12 cellular contexts compared by ENCODE assay signal in the genomic region with DNA sequence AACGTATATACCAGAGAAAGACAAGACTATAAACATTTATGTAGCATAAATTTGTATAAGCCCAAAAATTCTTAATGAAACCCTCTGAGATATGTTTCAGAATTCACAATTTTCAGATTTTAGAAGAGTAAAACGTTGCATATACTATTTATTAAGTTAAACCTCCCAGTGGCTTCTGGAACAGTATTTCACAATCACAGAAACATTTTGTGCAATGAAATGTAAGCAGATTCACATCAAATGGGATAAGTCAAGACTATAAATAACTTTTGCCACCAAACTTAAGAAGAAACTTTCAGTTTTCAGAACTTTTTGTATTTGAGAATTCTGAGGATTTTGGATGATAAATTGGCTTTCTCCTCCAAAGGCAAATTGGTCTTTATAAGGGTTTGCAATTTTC. TPM values are rescaled to one million over a fixed set of nuclear protein-coding genes. Genes with fewer than 3 reads are reported as not detected.
A peak's percentile ranks its signal among the peaks of the same experiment; 100 is the strongest.
DNase-seq lines count a peak whose midpoint lies in the region; ATAC-seq, FAIRE-seq and TF ChIP-seq lines count a peak whose summit lies in the region.
"Had no signal": no experiment of that assay in that cellular context is flagged by ENCODE, and none has a peak within 500 bp of the region (broad histone marks: within the 10 kb centered on the region; RNA-seq: fewer than 3 reads in every experiment).

No MANE protein-coding gene starts in this region.

- peaks cover 44% of the 10 kb centered on the region for H3K36me3 ChIP-seq in A673 (ENCODE audit: insufficient read depth, low read length, poor library complexity, severe bottlenecking)
- H3K36me3 ChIP-seq in IMR-90 (ENCODE audit: control insufficient read depth, insufficient read depth, low read length): peaks cover 16% of the 10 kb centered on the region
- peaks cover 79% of the 10 kb centered on the region for H3K36me3 ChIP-seq in K562 (ENCODE audit: control insufficient read depth, insufficient read depth, low read length)
- peaks cover 6 to 22% of the 10 kb centered on the region in 2 donors for H3K36me3 ChIP-seq in muscle layer of duodenum (ENCODE audit: control insufficient read depth in 1 of 2, insufficient read depth in 2 of 2, low read length in 2 of 2)
- no peaks in the 10 kb centered on the region for H3K36me3 ChIP-seq in Caco-2 (ENCODE audit: control insufficient read depth, insufficient read depth, low read length)

- CTCF ChIA-PET in A673 (lab: Charles Lee): no interaction called here
- CTCF ChIA-PET in IMR-90 (lab: Yijun Ruan, JAX): interaction anchor here (0.6 kb wide), 1 partner anchor 41 kb away, joined by 3 read pairs; no protein-coding TSS in a partner anchor
- CTCF ChIA-PET in K562 (lab: Yijun Ruan, JAX; ENCODE audit: low intra/inter-chr PET ratio): no interaction called here
- CTCF ChIA-PET in Caco-2 (lab: Charles Lee): no interaction called here

- H2AK9ac ChIP-seq in IMR-90 (replicated peaks; ENCODE audit: low read depth, low read length, poor library complexity): no peak overlapping the region

- H3K4me3 ChIP-seq in A673 (ENCODE audit: low read depth, low read length, poor library complexity, severe bottlenecking) (no peak overlapping the region), IMR-90 (ENCODE audit: insufficient read depth, low read depth, low read length) (no peak overlapping the region), K562 (no peak overlapping the region), muscle layer of duodenum (ENCODE audit: low read depth in 1 of 2, low read length in 2 of 2) (no peak overlapping the region), Caco-2 (ENCODE audit: low read depth, low read length) (no peak overlapping the region)

- H3K9ac ChIP-seq in IMR-90 (ENCODE audit: low read depth, low read length): no peak overlapping the region
- no peak overlapping the region for H3K9ac ChIP-seq in K562 (ENCODE audit: insufficient read depth in 1 of 2, low read depth in 2 of 2, low read length in 2 of 2)

- H3K79me1 ChIP-seq in IMR-90 (ENCODE audit: low read depth in 1 of 2, low read length in 2 of 2): peaks cover 28 to 67% of the 10 kb centered on the region in 2 experiments

- no peak overlapping the region for H4K5ac ChIP-seq in IMR-90 (ENCODE audit: low read depth, low read length)

- peak; percentile 40; the same call in 1 of the 2 replicates for ATAC-seq in IMR-90 (ENCODE audit: low read depth)
- no peak for ATAC-seq in K562
- no peak for ATAC-seq in GM18505 (IDR thresholded peaks at IDR 0.05; ENCODE audit: unreplicated experiment)
- ATAC-seq: CD8-positive, alpha-beta T cell had no signal

- no peak overlapping the region for H3K4me3 Mint-ChIP-seq in Caco-2 (ENCODE audit: unreplicated experiment)
- H3K4me3 Mint-ChIP-seq: CD8-positive, alpha-beta T cell; T-helper 1 cell treated with Interleukin-12 subunit alpha and Interleukin-12 subunit beta and Interleukin-4 antibody, amounts not matched to agents 30 μg/mL and 1 μg/mL, for 36 hours had no signal

- TF ChIP-seq RAD21 in IMR-90 (IDR thresholded peaks at IDR 0.05; ENCODE audit: low read length) (no peak), K562 (CRISPR knock-in tag; conservative IDR thresholded peaks at IDR 0.05 in 1 of 2, IDR thresholded peaks at IDR 0.05 in 1 of 2) (no peak)

- H3K36me3 Mint-ChIP-seq in Caco-2 (ENCODE audit: insufficient read depth, unreplicated experiment): peaks cover 44% of the 10 kb centered on the region

- TF ChIP-seq CTCF in A673 (conservative IDR thresholded peaks at IDR 0.05; ENCODE audit: low read depth, low read length): no peak
- no peak for TF ChIP-seq CTCF in IMR-90 (conservative IDR thresholded peaks at IDR 0.05; ENCODE audit: low read depth, low read length)
- no peak for TF ChIP-seq CTCF in K562 (IDR thresholded peaks at IDR 0.05 in 2 of 3, conservative IDR thresholded peaks at IDR 0.05 in 1 of 3; ENCODE audit: insufficient read depth in 2 of 3, low read depth in 1 of 3, low read length in 3 of 3)
- TF ChIP-seq CTCF in Caco-2 (IDR thresholded peaks at IDR 0.05; ENCODE audit: insufficient read depth in 1 of 2, low read depth in 1 of 2, low read length in 1 of 2, severe bottlenecking in 1 of 2, unreplicated experiment in 1 of 2): no peak
- no peak for TF ChIP-seq CTCF in GM13977 (IDR thresholded peaks at IDR 0.05; ENCODE audit: extremely low read depth, insufficient read depth, missing control alignments)

- H2BK20ac ChIP-seq in IMR-90 (ENCODE audit: low read depth, low read length): no peak overlapping the region

- H3K9me3 Mint-ChIP-seq in Caco-2 (ENCODE audit: unreplicated experiment): no peaks in the 10 kb centered on the region
- H3K9me3 Mint-ChIP-seq: CD8-positive, alpha-beta T cell; T-helper 1 cell treated with Interleukin-12 subunit alpha and Interleukin-12 subunit beta and Interleukin-4 antibody, amounts not matched to agents 30 μg/mL and 1 μg/mL, for 36 hours had no signal

- no peak overlapping the region for H2BK15ac ChIP-seq in IMR-90 (ENCODE audit: low read depth, low read length)

- H4K8ac ChIP-seq in IMR-90 (ENCODE audit: low read depth in 2 of 2, low read length in 2 of 2): 0 out of 4 replicates have a peak overlapping the region, but pooled peaks of 1 of the 2 experiments have one; percentile 20

- H3K18ac ChIP-seq in IMR-90 (ENCODE audit: low read depth, low read length): no peak overlapping the region; the same call in 1 of the 2 replicates

- H2AFZ ChIP-seq in IMR-90 (replicated peaks; ENCODE audit: low read length, poor library complexity): no peak overlapping the region
- H2AFZ ChIP-seq in K562 (ENCODE audit: low read depth, low read length): no peak overlapping the region

- DNase-seq in A673 (ENCODE audit: low spot score): no peak
- peak; percentile 68 for DNase-seq in IMR-90
- DNase-seq in K562 (ENCODE audit: extremely low read depth in 1 of 4, low spot score in 3 of 4): no peak
- no peak for DNase-seq in Caco-2
- no peak for DNase-seq in NCI-H2196 treated with DMSO at 0.1 percent for 48 hours (lab: John Stamatoyannopoulos, UW; ENCODE audit: unreplicated experiment)
- no peak for DNase-seq in GM13977 (ENCODE audit: low spot score)
- DNase-seq: CD8-positive, alpha-beta T cell; NCI-H1105 treated with DMSO at 0.1 percent for 48 hours; NCI-H774 had no signal

- TF ChIP-seq EP300 in K562 (IDR thresholded peaks at IDR 0.05; ENCODE audit: low read length): no peak

- H3K4me1 ChIP-seq in A673 (ENCODE audit: insufficient read depth, low read length, poor library complexity, severe bottlenecking) (peaks cover 8% of the 10 kb centered on the region), IMR-90 (ENCODE audit: control insufficient read depth, insufficient read depth, low read length) (peaks cover 9% of the 10 kb centered on the region), K562 (replicated peaks in 1 of 2; ENCODE audit: control insufficient read depth in 2 of 2, insufficient read depth in 2 of 2, low read length in 2 of 2) (peaks cover 6 to 11% of the 10 kb centered on the region in 2 experiments; a peak in 3 of 5 replicates), muscle layer of duodenum (ENCODE audit: control insufficient read depth in 1 of 2, insufficient read depth in 2 of 2, low read length in 2 of 2) (peaks cover 3 to 18% of the 10 kb centered on the region in 2 donors), Caco-2 (peaks cover 3% of the 10 kb centered on the region; the same call in 1 of the 2 replicates)

- dilution Hi-C loops in IMR-90 (cut with HindIII; ENCODE audit: low sequenced_read_pairs, unreplicated experiment): no loop called here

- peaks cover 41% of the 10 kb centered on the region for H4K20me1 ChIP-seq in IMR-90 (ENCODE audit: insufficient read depth, low read length)
- H4K20me1 ChIP-seq in K562 (replicated peaks; ENCODE audit: control insufficient read depth, insufficient read depth, low read length): no peaks in the 10 kb centered on the region

- no CpG with 5 or more reads among the region's 2 CpGs for WGBS in IMR-90 (ENCODE audit: extremely low coverage in 2 of 2, insufficient read length in 1 of 2), 2 experiments
- 29% methylated on average over 2 of the region's 2 CpGs for WGBS in K562 (ENCODE audit: insufficient coverage, low coverage, missing lambda C conversion rate)

- no peak overlapping the region for H2AK5ac ChIP-seq in IMR-90 (ENCODE audit: low read depth, low read length)

- H3K4ac ChIP-seq in IMR-90 (ENCODE audit: low read depth, low read length): no peak overlapping the region

- H4K91ac ChIP-seq in IMR-90 (ENCODE audit: insufficient read depth, low read depth, low read length): no peak overlapping the region

- H3K9me1 ChIP-seq in IMR-90 (ENCODE audit: insufficient read depth, low read length) (peaks cover 3% of the 10 kb centered on the region), K562 (ENCODE audit: control insufficient read depth, insufficient read depth, low read length) (no peaks in the 10 kb centered on the region)

- TF ChIP-seq POLR2A in IMR-90 (IDR thresholded peaks at IDR 0.05; ENCODE audit: low read depth, low read length): no peak
- TF ChIP-seq POLR2A in K562 (conservative IDR thresholded peaks at IDR 0.05): no peak
- TF ChIP-seq POLR2A in GM18505 (IDR thresholded peaks at IDR 0.05; ENCODE audit: borderline replicate concordance, extremely low read depth, insufficient read depth, insufficient read length): no peak

- BruUV-seq in A673 (replicated peaks; lab: Mats Ljungman, UMichigan) (no TSS peak), IMR-90 (replicated peaks; lab: Mats Ljungman, UMichigan) (no TSS peak), K562 (replicated peaks; lab: Mats Ljungman, UMichigan) (no TSS peak), Caco-2 (replicated peaks; lab: Mats Ljungman, UMichigan) (no TSS peak)

- H3K4me2 ChIP-seq in IMR-90 (ENCODE audit: low read depth, low read length) (peak overlapping the region; percentile 89), K562 (ENCODE audit: insufficient read depth, low read length) (no peak overlapping the region)

- POLR2A ChIA-PET in A673 (lab: Charles Lee; ENCODE audit: low non-redundant PET): no interaction called here
- POLR2A ChIA-PET in IMR-90 (lab: Charles Lee; ENCODE audit: unreplicated experiment): no interaction called here
- POLR2A ChIA-PET in K562 (lab: Yijun Ruan, JAX): interaction anchor here (0.7 to 0.9 kb wide), 2 partner anchors 9 to 58 kb away, joined by 3 read pairs; no protein-coding TSS in a partner anchor
- POLR2A ChIA-PET in Caco-2 (lab: Charles Lee): no interaction called here

- H3K4me1 Mint-ChIP-seq in Caco-2 (ENCODE audit: low read depth, unreplicated experiment): no peaks in the 10 kb centered on the region

- H3K27ac Mint-ChIP-seq in Caco-2 (ENCODE audit: unreplicated experiment): no peak overlapping the region
- H3K27ac Mint-ChIP-seq: CD8-positive, alpha-beta T cell; T-helper 1 cell treated with Interleukin-12 subunit alpha and Interleukin-12 subunit beta and Interleukin-4 antibody, amounts not matched to agents 30 μg/mL and 1 μg/mL, for 36 hours had no signal

- peaks cover 91% of the 10 kb centered on the region for H3K79me2 ChIP-seq in K562 (ENCODE audit: control insufficient read depth, insufficient read depth, low read length)

- FAIRE-seq in K562 (lab: Jason Lieb, UNC): no peak

- H3K23ac ChIP-seq in IMR-90 (ENCODE audit: low read depth, low read length): no peak overlapping the region

- H2BK120ac ChIP-seq in IMR-90 (ENCODE audit: low read depth, low read length): no peak overlapping the region

- H3K27ac ChIP-seq in A673 (ENCODE audit: low read depth, low read length, poor library complexity, severe bottlenecking): peak overlapping the region; percentile 29
- peak overlapping the region; percentile 90; the same call in 1 of the 2 replicates for H3K27ac ChIP-seq in IMR-90 (ENCODE audit: insufficient read depth, low read length)
- peak overlapping the region; percentile 37; the same call in 1 of the 3 replicates for H3K27ac ChIP-seq in K562 (ENCODE audit: extremely low read depth, low read depth, low read length)
- peak overlapping the region; percentile 14 for H3K27ac ChIP-seq in muscle layer of duodenum (ENCODE audit: low read length)

- no peak overlapping the region for H3K14ac ChIP-seq in IMR-90 (replicated peaks; ENCODE audit: low read depth, low read length)

- H3K27me3 Mint-ChIP-seq in Caco-2 (ENCODE audit: insufficient read depth, unreplicated experiment): no peaks in the 10 kb centered on the region

- in situ Hi-C loops in IMR-90 (cut with MboI; ENCODE audit: low sequenced_read_pairs) (no loop called here), K562 (cut with MboI) (no loop called here), GM13977 (cut with MboI; ENCODE audit: low pct_unique_long_range_greater_than_20kb, low sequenced_read_pairs, unreplicated experiment) (no loop called here)

- H3K27me3 ChIP-seq in A673 (replicated peaks; ENCODE audit: insufficient read depth, low read depth, low read length, poor library complexity): no peaks in the 10 kb centered on the region
- no peaks in the 10 kb centered on the region for H3K27me3 ChIP-seq in IMR-90 (ENCODE audit: control insufficient read depth, insufficient read depth, low read length)
- no peaks in the 10 kb centered on the region for H3K27me3 ChIP-seq in K562 (ENCODE audit: control insufficient read depth in 2 of 2, insufficient read depth in 2 of 2, low read length in 2 of 2)
- no peaks in the 10 kb centered on the region for H3K27me3 ChIP-seq in muscle layer of duodenum (ENCODE audit: low read depth, low read length)
- H3K27me3 ChIP-seq in Caco-2 (replicated peaks; ENCODE audit: control insufficient read depth, insufficient read depth, low read length): no peaks in the 10 kb centered on the region

- peak overlapping the region; percentile 65 for H2BK5ac ChIP-seq in IMR-90 (ENCODE audit: low read depth, low read length, poor library complexity, severe bottlenecking)

- H3K9me3 ChIP-seq in A673 (ENCODE audit: low read depth, low read length, poor library complexity, severe bottlenecking) (no peaks in the 10 kb centered on the region), IMR-90 (ENCODE audit: control insufficient read depth, insufficient read depth, low read length) (no peaks in the 10 kb centered on the region), K562 (replicated peaks; ENCODE audit: control insufficient read depth, insufficient read depth, low read depth, low read length) (no peaks in the 10 kb centered on the region), muscle layer of duodenum (ENCODE audit: control insufficient read depth in 1 of 2, low read length in 2 of 2) (no peaks in the 10 kb centered on the region), Caco-2 (no peaks in the 10 kb centered on the region)

- intact Hi-C loops in A673 (cut with micrococcal nuclease; ENCODE audit: unreplicated experiment): no loop called here
- intact Hi-C loops in IMR-90 (cut with micrococcal nuclease): no loop called here
- intact Hi-C loops in K562 (cut with micrococcal nuclease): no loop called here
- intact Hi-C loops in Caco-2 (cut with micrococcal nuclease; ENCODE audit: unreplicated experiment): no loop called here

- H3K56ac ChIP-seq in IMR-90 (ENCODE audit: extremely low read depth, insufficient read depth, low read length): no peak overlapping the region

RNA-seq across cellular contexts. Expression of gene SLTM, which starts 9.2 kb away (rescaled TPM):
- total RNA-seq in A673 (2021) (117 and 127 TPM in 2 replicates), IMR-90 (2012; rRNA removed) (36.0 and 66.7 TPM in 2 replicates), K562 (2014; rRNA removed) (113 and 118 TPM in 2 replicates), K562 (2014; rRNA removed; fragmentation: Illumina TruSeq; extraction: Trizol) (136 TPM in 2 replicates), K562 (2015; rRNA removed; fragmentation: Illumina TruSeq; extraction: Trizol) (154 and 163 TPM in 2 replicates), K562 (2021) (72.1 and 76.5 TPM in 2 replicates), Caco-2 (2022) (79.5 and 94.0 TPM in 2 replicates)
- polyA plus RNA-seq in IMR-90 (2012; rRNA removed) (47.2 and 57.6 TPM in 2 replicates), K562 (2011; rRNA removed) (38.6 and 39.5 TPM in 2 replicates), K562 (2014; fragmentation: Illumina TruSeq; extraction: Trizol) (107 and 132 TPM in 2 replicates), K562 (2014; fragmentation: Nextera tagmentation; extraction: Ambion mirVana) (10 to 100 TPM; 61.4 to 69.7 TPM), K562 (2014; rRNA removed) (99.3 and 102 TPM in 2 replicates)
- 8.8 and 10.4 TPM in 2 replicates for polyA plus RNA-seq in IMR-90 (2012; cell fraction: cytosol; rRNA removed)
- polyA plus RNA-seq in IMR-90 (2012; cell fraction: nucleus; rRNA removed; ENCODE audit: low replicate concordance): 43.5 and 185 TPM in 2 replicates
- total RNA-seq in K562 (2011; cell fraction: chromatin; rRNA removed; ENCODE audit: low replicate concordance): 135 and 417 TPM in 2 replicates
- total RNA-seq in K562 (2011; cell fraction: nucleolus; rRNA removed): 73.4 and 74.5 TPM in 2 replicates
- 136 and 183 TPM in 2 replicates for total RNA-seq in K562 (2011; cell fraction: nucleoplasm; rRNA removed)
- 11.6 and 18.9 TPM in 2 replicates for polyA plus RNA-seq in K562 (2011; cell fraction: cytosol; rRNA removed)
- polyA plus RNA-seq in K562 (2011; cell fraction: nucleus; rRNA removed): 114 and 120 TPM in 2 replicates
- polyA plus RNA-seq in K562 (2012): 88.1 and 95.6 TPM in 2 replicates
- 72.6 and 90.1 TPM in 2 replicates for polyA minus RNA-seq in K562 (2011; rRNA and poly(A)+ RNA removed)
- 28.4 and 34.2 TPM in 2 replicates for polyA minus RNA-seq in K562 (2011; cell fraction: cytosol; rRNA and poly(A)+ RNA removed)
- 94.8 and 155 TPM in 2 replicates for polyA minus RNA-seq in K562 (2011; cell fraction: nucleus; rRNA and poly(A)+ RNA removed)

Comparison
In these comparisons a context has a peak if more than half of its experiments do, and no peak if none do; other contexts are left out.
1. H3K27ac ChIP-seq: peak in every context shown above with its lines; median percentile 90 in IMR-90; 37 in K562; 29 in A673; 14 in muscle layer of duodenum.